ENCODE assay signal across 17 cellular contexts in the genomic region with DNA sequence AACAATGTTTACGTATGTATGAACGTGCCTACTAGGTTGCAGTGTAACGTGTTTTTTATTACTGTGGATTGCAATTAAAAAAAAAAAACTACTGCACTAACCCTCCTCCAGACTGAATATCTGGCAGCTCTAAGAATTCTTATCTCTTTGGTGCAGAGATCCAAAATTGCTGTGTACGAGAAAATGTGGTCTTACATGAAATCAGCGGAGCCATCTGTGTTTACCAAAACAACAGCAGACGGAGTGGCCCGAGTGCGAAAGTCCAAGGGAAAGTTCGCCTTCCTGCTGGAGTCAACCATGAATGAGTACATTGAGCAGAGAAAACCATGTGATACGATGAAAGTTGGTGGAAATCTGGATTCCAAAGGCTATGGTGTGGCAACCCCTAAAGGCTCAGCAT.
DNase-seq lines count a peak whose midpoint lies in the region; ATAC-seq, FAIRE-seq and TF ChIP-seq lines count a peak whose summit lies in the region.
"Had no signal": no experiment of that assay in that cellular context is flagged by ENCODE, and none has a peak within 500 bp of the region (broad histone marks: within the 10 kb centered on the region; RNA-seq: fewer than 3 reads in every experiment).

No MANE protein-coding gene starts in this region.

- in situ Hi-C loops in SK-MEL-5 (cut with HindIII; ENCODE audit: low pct_unique_long_range_greater_than_20kb, low sequenced_read_pairs) = no loop called here
- in situ Hi-C loops in K562 (cut with MboI) = no loop called here

- no peak for TF ChIP-seq CTCF in K562 (IDR thresholded peaks at IDR 0.05 in 2 of 3, conservative IDR thresholded peaks at IDR 0.05 in 1 of 3; ENCODE audit: insufficient read depth in 2 of 3, low read depth in 1 of 3, low read length in 3 of 3)

- H3K4me1 ChIP-seq in K562 (replicated peaks in 1 of 2; ENCODE audit: control insufficient read depth in 2 of 2, insufficient read depth in 2 of 2, low read length in 2 of 2) = peaks cover 0 to 15% of the 10 kb centered on the region in 2 experiments; a peak in 2 of 5 replicates
- H3K4me1 ChIP-seq: BLaER1 had no signal

- H3K9me1 ChIP-seq in K562 (ENCODE audit: control insufficient read depth, insufficient read depth, low read length) = no peaks in the 10 kb centered on the region

- no peaks in the 10 kb centered on the region for H3K9me3 ChIP-seq in K562 (replicated peaks; ENCODE audit: control insufficient read depth, insufficient read depth, low read depth, low read length)
- H3K9me3 ChIP-seq: BLaER1 had no signal

- FAIRE-seq in K562 (lab: Jason Lieb, UNC) = peak; percentile 85
- FAIRE-seq: GM19239, HTR-8/SVneo had no signal

- H3K79me2 ChIP-seq in K562 (ENCODE audit: control insufficient read depth, insufficient read depth, low read length) = no peaks in the 10 kb centered on the region

- H3K4me2 ChIP-seq in K562 (ENCODE audit: insufficient read depth, low read length) = peak overlapping the region; percentile 61
- H3K4me2 ChIP-seq: BLaER1 had no signal

- POLR2A ChIA-PET in K562 (lab: Yijun Ruan, JAX) = interaction anchor here (0.6 kb wide), 2 partner anchors 11 to 15 kb away, joined by 3 read pairs; no protein-coding TSS in a partner anchor
- POLR2A ChIA-PET in HEK293T (lab: Yijun Ruan, JAX) = no interaction called here

- no TSS peak for BruUV-seq in K562 (replicated peaks; lab: Mats Ljungman, UMichigan)

- DNase-seq in DMS 273 (lab: John Stamatoyannopoulos, UW; ENCODE audit: unreplicated experiment) (peak; percentile 3), DMS 273 treated with DMSO at 0.1 percent for 48 hours (lab: John Stamatoyannopoulos, UW) (no peak), SK-MEL-5 (ENCODE audit: low read depth, low spot score) (peak; percentile 79), K562 (ENCODE audit: extremely low read depth in 1 of 4, low spot score in 3 of 4) (peak; percentile 50 to 75 (median 60)), NCI-H2171 treated with DMSO at 0.1 percent for 48 hours (lab: John Stamatoyannopoulos, UW) (no peak), HEK293T (ENCODE audit: extremely low spot score) (no peak)
- DNase-seq: AML-193; CD4-positive, CD25-positive, alpha-beta regulatory T cell; DND-41; GDM1; GOT3; H9 had no signal

- no peak overlapping the region for H3K9ac ChIP-seq in K562 (ENCODE audit: insufficient read depth in 1 of 2, low read depth in 2 of 2, low read length in 2 of 2)
- H3K9ac ChIP-seq: BLaER1 had no signal

- CTCF ChIA-PET in K562 (lab: Yijun Ruan, JAX; ENCODE audit: low intra/inter-chr PET ratio) = no interaction called here
- CTCF ChIA-PET in HEK293T (lab: Yijun Ruan, JAX) = no interaction called here

- TF ChIP-seq EP300 in K562 (IDR thresholded peaks at IDR 0.05; ENCODE audit: low read length) = peak; percentile 85

- no peak for TF ChIP-seq POLR2A in K562 (conservative IDR thresholded peaks at IDR 0.05)

- H3K27ac ChIP-seq in K562 (ENCODE audit: extremely low read depth, low read depth, low read length) = peak overlapping the region; percentile 23; the same call in 1 of the 3 replicates
- H3K27ac ChIP-seq: 22Rv1, BLaER1 had no signal

- intact Hi-C loops in K562 (cut with micrococcal nuclease) = no loop called here

- ATAC-seq in K562 = peak; percentile 95
- ATAC-seq in HG02642 (IDR thresholded peaks at IDR 0.05; ENCODE audit: poor library complexity, unreplicated experiment) = no peak

- H3K36me3 ChIP-seq in K562 (ENCODE audit: control insufficient read depth, insufficient read depth, low read length) = no peaks in the 10 kb centered on the region
- H3K36me3 ChIP-seq: BLaER1 had no signal

- H3K27me3 ChIP-seq in K562 (ENCODE audit: control insufficient read depth in 2 of 2, insufficient read depth in 2 of 2, low read length in 2 of 2) = no peaks in the 10 kb centered on the region

- H4K20me1 ChIP-seq in K562 (replicated peaks; ENCODE audit: control insufficient read depth, insufficient read depth, low read length) = no peaks in the 10 kb centered on the region
- H4K20me1 ChIP-seq: BLaER1 had no signal

- H3K4me3 ChIP-seq in K562 = no peak overlapping the region
- H3K4me3 ChIP-seq: BLaER1 had no signal

- 2% methylated on average over 10 of the region's 10 CpGs for WGBS in K562 (ENCODE audit: insufficient coverage, low coverage, missing lambda C conversion rate)

- 0 out of 2 replicates have a peak overlapping the region, but pooled peaks have one; percentile 36 for H2AFZ ChIP-seq in K562 (ENCODE audit: low read depth, low read length)

- no peak for TF ChIP-seq RAD21 in K562 (CRISPR knock-in tag; conservative IDR thresholded peaks at IDR 0.05 in 1 of 2, IDR thresholded peaks at IDR 0.05 in 1 of 2)

TF ChIP-seq in K562, 482 proteins besides CTCF, POLR2A, EP300 and RAD21 (continues in another document):
- TF ChIP-seq ZNF3 (CRISPR knock-in tag; IDR thresholded peaks at IDR 0.05) = no peak
- TF ChIP-seq SOX6 (IDR thresholded peaks at IDR 0.05) = peak; percentile 88
- TF ChIP-seq U2AF2 (optimal IDR thresholded peaks at IDR 0.05; ENCODE audit: low read depth, low read length) = no peak
- peak; percentile 56 to 88; a peak in 3 of 4 replicates for TF ChIP-seq TBL1XR1 (IDR thresholded peaks at IDR 0.05; ENCODE audit: low read length in 2 of 2)
- TF ChIP-seq ZNF316 (IDR thresholded peaks at IDR 0.05) = peak; percentile 93
- TF ChIP-seq, protein P1, sequence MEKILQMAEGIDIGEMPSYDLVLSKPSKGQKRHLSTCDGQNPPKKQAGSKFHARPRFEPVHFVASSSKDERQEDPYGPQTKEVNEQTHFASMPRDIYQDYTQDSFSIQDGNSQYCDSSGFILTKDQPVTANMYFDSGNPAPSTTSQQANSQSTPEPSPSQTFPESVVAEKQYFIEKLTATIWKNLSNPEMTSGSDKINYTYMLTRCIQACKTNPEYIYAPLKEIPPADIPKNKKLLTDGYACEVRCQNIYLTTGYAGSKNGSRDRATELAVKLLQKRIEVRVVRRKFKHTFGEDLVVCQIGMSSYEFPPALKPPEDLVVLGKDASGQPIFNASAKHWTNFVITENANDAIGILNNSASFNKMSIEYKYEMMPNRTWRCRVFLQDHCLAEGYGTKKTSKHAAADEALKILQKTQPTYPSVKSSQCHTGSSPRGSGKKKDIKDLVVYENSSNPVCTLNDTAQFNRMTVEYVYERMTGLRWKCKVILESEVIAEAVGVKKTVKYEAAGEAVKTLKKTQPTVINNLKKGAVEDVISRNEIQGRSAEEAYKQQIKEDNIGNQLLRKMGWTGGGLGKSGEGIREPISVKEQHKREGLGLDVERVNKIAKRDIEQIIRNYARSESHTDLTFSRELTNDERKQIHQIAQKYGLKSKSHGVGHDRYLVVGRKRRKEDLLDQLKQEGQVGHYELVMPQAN (IDR thresholded peaks at IDR 0.05; ENCODE audit: borderline replicate concordance) = no peak
- TF ChIP-seq MIER1 (IDR thresholded peaks at IDR 0.05; ENCODE audit: low read depth) = no peak
- TF ChIP-seq PHB2 (IDR thresholded peaks at IDR 0.05; ENCODE audit: low read depth) = peak; percentile 60; the same call in 1 of the 2 replicates
- TF ChIP-seq CHCHD3 (CRISPR knock-in tag; IDR thresholded peaks at IDR 0.05) = no peak
- TF ChIP-seq E2F5 (CRISPR knock-in tag; IDR thresholded peaks at IDR 0.05) = no peak
- TF ChIP-seq POU5F1 (IDR thresholded peaks at IDR 0.05; ENCODE audit: borderline replicate concordance, low read depth, low read length, partially characterized antibody) = no peak

TF ChIP-seq in HEK293T, 16 proteins besides CTCF, POLR2A, EP300 and RAD21:
- TF ChIP-seq, protein P2, sequence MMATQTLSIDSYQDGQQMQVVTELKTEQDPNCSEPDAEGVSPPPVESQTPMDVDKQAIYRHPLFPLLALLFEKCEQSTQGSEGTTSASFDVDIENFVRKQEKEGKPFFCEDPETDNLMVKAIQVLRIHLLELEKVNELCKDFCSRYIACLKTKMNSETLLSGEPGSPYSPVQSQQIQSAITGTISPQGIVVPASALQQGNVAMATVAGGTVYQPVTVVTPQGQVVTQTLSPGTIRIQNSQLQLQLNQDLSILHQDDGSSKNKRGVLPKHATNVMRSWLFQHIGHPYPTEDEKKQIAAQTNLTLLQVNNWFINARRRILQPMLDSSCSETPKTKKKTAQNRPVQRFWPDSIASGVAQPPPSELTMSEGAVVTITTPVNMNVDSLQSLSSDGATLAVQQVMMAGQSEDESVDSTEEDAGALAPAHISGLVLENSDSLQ (IDR thresholded peaks at IDR 0.05) = no peak

Comparison
In these comparisons a context has a peak if more than half of its experiments do, and no peak if none do; other contexts are left out.
1. DNase-seq: peak in DMS 273 (single experiment), SK-MEL-5 (single experiment) and K562 (4 of 4); none in DMS 273 treated with DMSO at 0.1 percent for 48 hours (single experiment), NCI-H2171 treated with DMSO at 0.1 percent for 48 hours (single experiment) and HEK293T (single experiment).